In genomic region chr3:147089286-147089685, GRCh38 we compare ENCODE assay signal across 30 cellular contexts.
DNase-seq lines count a peak whose midpoint lies in the region; ATAC-seq and TF ChIP-seq lines count a peak whose summit lies in the region.
"Had no signal": no experiment of that assay in that cellular context is flagged by ENCODE, and none has a peak within 500 bp of the region (broad histone marks: within the 10 kb centered on the region; RNA-seq: fewer than 3 reads in every experiment).

No MANE protein-coding gene starts in this region.

- DNase-seq in NCI-H2171 treated with DMSO at 0.1 percent for 48 hours (lab: John Stamatoyannopoulos, UW) (peak; percentile 19), NCI-H2171 (lab: John Stamatoyannopoulos, UW) (no peak), astrocyte of the spinal cord (ENCODE audit: low read depth, low spot score) (peak; percentile 11), WTC11 (ENCODE audit: low spot score) (no peak)
- DNase-seq in stimulated activated CD4-positive, alpha-beta T cell treated with anti-CD3 and anti-CD28 coated beads, Interleukin-4, amount 100 ng/mL, for 4 hours: no peak
- DNase-seq in activated naive CD8-positive, alpha-beta T cell treated with anti-CD3 and anti-CD28 coated beads for 36 hours: no peak
- DNase-seq: activated CD4-positive, alpha-beta T cell treated with anti-CD3 and anti-CD28 coated beads, Interleukin-2, amount 50 U/mL, for 1 hour; activated CD4-positive, CD25-positive, alpha-beta regulatory T cell; activated effector memory CD4-positive, alpha-beta T cell treated with Interleukin-2 at 50 U/mL for 16 hours; activated T-cell treated with anti-CD3 and anti-CD28 coated beads, Interleukin-2, amount 50 U/mL, for 1 hour; aorta; Calu3; effector CD8-positive, alpha-beta T cell; H7; IMR-90; MV-4-11; NCI-H187; stimulated activated CD4-positive, alpha-beta T cell treated with anti-CD3 and anti-CD28 coated beads, Interleukin-15, amount 100 ng/mL, for 24 hours; substantia nigra; trophoblast cell had no signal

- peak overlapping the region in 1 of 3 experiments; percentile 40 for H3K4me3 Mint-ChIP-seq in nephron
- no peak overlapping the region for H3K4me3 Mint-ChIP-seq in WTC11
- no peak overlapping the region for H3K4me3 Mint-ChIP-seq in activated naive CD8-positive, alpha-beta T cell treated with anti-CD3 and anti-CD28 coated beads for 36 hours
- H3K4me3 Mint-ChIP-seq: activated naive CD8-positive, alpha-beta T cell; stimulated activated effector memory CD8-positive, alpha-beta T cell treated with anti-CD3 and anti-CD28 coated beads, Interleukin-12 subunit alpha, Interleukin-12 subunit beta, amount 100 ng/mL, for 72 hours had no signal

- ATAC-seq in WTC11 (no peak), GM18517 (IDR thresholded peaks at IDR 0.05; ENCODE audit: unreplicated experiment) (no peak)
- ATAC-seq: left lobe of liver; sciatic nerve; stimulated activated effector memory CD8-positive, alpha-beta T cell treated with anti-CD3 and anti-CD28 coated beads, Interleukin-12 subunit alpha, Interleukin-12 subunit beta, amount 100 ng/mL, for 72 hours had no signal

- H3K9me3 Mint-ChIP-seq in nephron: peaks cover under 1% of the 10 kb centered on the region
- no peaks in the 10 kb centered on the region for H3K9me3 Mint-ChIP-seq in WTC11
- peaks cover 2% of the 10 kb centered on the region for H3K9me3 Mint-ChIP-seq in activated naive CD8-positive, alpha-beta T cell treated with anti-CD3 and anti-CD28 coated beads for 36 hours

- POLR2A ChIA-PET in WTC11 (lab: Charles Lee): no interaction called here

- no peak for TF ChIP-seq CTCF in astrocyte of the spinal cord (IDR thresholded peaks at IDR 0.05; ENCODE audit: low read depth, low read length)
- TF ChIP-seq CTCF in nephron (IDR thresholded peaks at IDR 0.05; ENCODE audit: unreplicated experiment in 3 of 3): no peak
- TF ChIP-seq CTCF in WTC11 (IDR thresholded peaks at IDR 0.05): no peak

- in situ Hi-C loops in astrocyte of the spinal cord (cut with HindIII; ENCODE audit: low sequenced_read_pairs): no loop called here

- H3K27ac Mint-ChIP-seq in nephron (peak overlapping the region in 2 of 3 experiments; percentile 30 to 65), WTC11 (no peak overlapping the region)
- H3K27ac Mint-ChIP-seq in activated naive CD8-positive, alpha-beta T cell treated with anti-CD3 and anti-CD28 coated beads for 36 hours: no peak overlapping the region
- H3K27ac Mint-ChIP-seq: activated naive CD8-positive, alpha-beta T cell; stimulated activated effector memory CD8-positive, alpha-beta T cell treated with anti-CD3 and anti-CD28 coated beads, Interleukin-12 subunit alpha, Interleukin-12 subunit beta, amount 100 ng/mL, for 72 hours had no signal

- peaks cover 17% of the 10 kb centered on the region for H3K4me1 Mint-ChIP-seq in nephron
- H3K4me1 Mint-ChIP-seq in WTC11: no peaks in the 10 kb centered on the region
- no peaks in the 10 kb centered on the region for H3K4me1 Mint-ChIP-seq in activated naive CD8-positive, alpha-beta T cell treated with anti-CD3 and anti-CD28 coated beads for 36 hours
- H3K4me1 Mint-ChIP-seq: stimulated activated effector memory CD8-positive, alpha-beta T cell treated with anti-CD3 and anti-CD28 coated beads, Interleukin-12 subunit alpha, Interleukin-12 subunit beta, amount 100 ng/mL, for 72 hours had no signal

- no peaks in the 10 kb centered on the region for H3K36me3 Mint-ChIP-seq in nephron (ENCODE audit: low read depth)
- no peaks in the 10 kb centered on the region for H3K36me3 Mint-ChIP-seq in WTC11
- H3K36me3 Mint-ChIP-seq in activated naive CD8-positive, alpha-beta T cell treated with anti-CD3 and anti-CD28 coated beads for 36 hours: no peaks in the 10 kb centered on the region
- H3K36me3 Mint-ChIP-seq: activated naive CD8-positive, alpha-beta T cell; stimulated activated effector memory CD8-positive, alpha-beta T cell treated with anti-CD3 and anti-CD28 coated beads, Interleukin-12 subunit alpha, Interleukin-12 subunit beta, amount 100 ng/mL, for 72 hours had no signal

- CTCF ChIA-PET in WTC11 (lab: Charles Lee): no interaction called here

- H3K27me3 Mint-ChIP-seq in nephron (ENCODE audit: low read depth) (peaks cover under 1% of the 10 kb centered on the region), WTC11 (ENCODE audit: low read depth) (no peaks in the 10 kb centered on the region)
- no peaks in the 10 kb centered on the region for H3K27me3 Mint-ChIP-seq in activated naive CD8-positive, alpha-beta T cell treated with anti-CD3 and anti-CD28 coated beads for 36 hours
- H3K27me3 Mint-ChIP-seq: activated naive CD8-positive, alpha-beta T cell had no signal

- no peak overlapping the region for H3K4me3 ChIP-seq in astrocyte of the spinal cord (ENCODE audit: low read depth, low read length)
- H3K4me3 ChIP-seq: cardiac muscle cell, coronary artery, prostate gland, SJSA1 had no signal

TF ChIP-seq in WTC11, 78 proteins besides CTCF, POLR2A, EP300 and RAD21:
- TF ChIP-seq ZNF138 (CRISPR knock-in tag; conservative IDR thresholded peaks at IDR 0.05): no peak
- TF ChIP-seq ESRRA (CRISPR knock-in tag; IDR thresholded peaks at IDR 0.05; ENCODE audit: borderline replicate concordance): no peak
TF ChIP-seq in WTC11: peak in this region for 0.

Comparison
In these comparisons a context has a peak if more than half of its experiments do, and no peak if none do; other contexts are left out.
1. DNase-seq: peak in NCI-H2171 treated with DMSO at 0.1 percent for 48 hours (single experiment) and astrocyte of the spinal cord (single experiment); none in NCI-H2171 (single experiment), WTC11 (single experiment), stimulated activated CD4-positive, alpha-beta T cell treated with anti-CD3 and anti-CD28 coated beads, Interleukin-4, amount 100 ng/mL, for 4 hours (0 of 2) and activated naive CD8-positive, alpha-beta T cell treated with anti-CD3 and anti-CD28 coated beads for 36 hours (single experiment).
2. H3K27ac Mint-ChIP-seq: peak in nephron (2 of 3); none in WTC11 (single experiment) and activated naive CD8-positive, alpha-beta T cell treated with anti-CD3 and anti-CD28 coated beads for 36 hours (single experiment).